Comparison of ENCODE assay signal across 1 cellular context in genomic region chr6:63565058-63565726, GRCh38.
TF ChIP-seq lines count a peak whose summit lies in the region.

No MANE protein-coding gene starts in this region.

TF ChIP-seq in HepG2, 621 proteins besides CTCF, POLR2A, EP300 and RAD21 (continued from another document and continues in another):
- TF ChIP-seq CSRNP2 (CRISPR knock-in tag; conservative IDR thresholded peaks at IDR 0.05; ENCODE audit: low read depth) (no peak), BCL3 (CRISPR knock-in tag; IDR thresholded peaks at IDR 0.05) (no peak), CREB1 (IDR thresholded peaks at IDR 0.05) (no peak), CREB1 (CRISPR knock-in tag; IDR thresholded peaks at IDR 0.05) (peak; percentile 73; the same call in 1 of the 2 replicates), POLR2AphosphoS5 (IDR thresholded peaks at IDR 0.05; ENCODE audit: low read depth, low read length) (peak; percentile 69), ZNF710 (CRISPR knock-in tag; IDR thresholded peaks at IDR 0.05; ENCODE audit: borderline replicate concordance) (no peak), CBX1 (IDR thresholded peaks at IDR 0.05; ENCODE audit: low read depth) (no peak), ZNF276 (CRISPR knock-in tag; IDR thresholded peaks at IDR 0.05; ENCODE audit: low read depth) (no peak), THYN1 (CRISPR knock-in tag; IDR thresholded peaks at IDR 0.05; ENCODE audit: borderline replicate concordance, low read depth) (no peak), TFDP2 (CRISPR knock-in tag; IDR thresholded peaks at IDR 0.05) (no peak), ZNF609 (CRISPR knock-in tag; IDR thresholded peaks at IDR 0.05; ENCODE audit: borderline replicate concordance) (peak; percentile 25; the same call in 1 of the 2 replicates), U2AF2 (IDR thresholded peaks at IDR 0.05; ENCODE audit: low read depth, low read length) (no peak), ZBTB37 (CRISPR knock-in tag; IDR thresholded peaks at IDR 0.05) (no peak), HINFP (CRISPR knock-in tag; IDR thresholded peaks at IDR 0.05; ENCODE audit: low read depth) (no peak), ZFP90 (CRISPR knock-in tag; IDR thresholded peaks at IDR 0.05; ENCODE audit: borderline replicate concordance) (no peak), SIN3B (IDR thresholded peaks at IDR 0.05; ENCODE audit: low read length) (no peak), MLXIP (CRISPR knock-in tag; IDR thresholded peaks at IDR 0.05; ENCODE audit: borderline replicate concordance) (no peak), KDM1A (CRISPR knock-in tag; IDR thresholded peaks at IDR 0.05) (no peak; the same call in 1 of the 2 replicates), ZNF747 (CRISPR knock-in tag; IDR thresholded peaks at IDR 0.05; ENCODE audit: borderline replicate concordance) (no peak), KLF13 (CRISPR knock-in tag; IDR thresholded peaks at IDR 0.05) (no peak), ZNF225 (CRISPR knock-in tag; IDR thresholded peaks at IDR 0.05) (no peak), MXI1 (IDR thresholded peaks at IDR 0.05; ENCODE audit: borderline replicate concordance, low read depth, low read length) (no peak), BHLHE40 (IDR thresholded peaks at IDR 0.05; ENCODE audit: low read length) (no peak), HMGXB3 (CRISPR knock-in tag; IDR thresholded peaks at IDR 0.05; ENCODE audit: borderline replicate concordance) (0 out of 2 replicates have a peak, but pooled peaks have one; percentile 15), ZNF563 (CRISPR knock-in tag; IDR thresholded peaks at IDR 0.05) (no peak), PRPF4 (IDR thresholded peaks at IDR 0.05; ENCODE audit: low read depth, low read length, poor library complexity, severe bottlenecking) (no peak), MYNN (CRISPR knock-in tag; IDR thresholded peaks at IDR 0.05; ENCODE audit: low read depth) (no peak), U2AF1 (optimal IDR thresholded peaks at IDR 0.05; ENCODE audit: low read depth, low read length) (no peak)
